Comparison of ENCODE assay signal across 8 cellular contexts in the genomic region with DNA sequence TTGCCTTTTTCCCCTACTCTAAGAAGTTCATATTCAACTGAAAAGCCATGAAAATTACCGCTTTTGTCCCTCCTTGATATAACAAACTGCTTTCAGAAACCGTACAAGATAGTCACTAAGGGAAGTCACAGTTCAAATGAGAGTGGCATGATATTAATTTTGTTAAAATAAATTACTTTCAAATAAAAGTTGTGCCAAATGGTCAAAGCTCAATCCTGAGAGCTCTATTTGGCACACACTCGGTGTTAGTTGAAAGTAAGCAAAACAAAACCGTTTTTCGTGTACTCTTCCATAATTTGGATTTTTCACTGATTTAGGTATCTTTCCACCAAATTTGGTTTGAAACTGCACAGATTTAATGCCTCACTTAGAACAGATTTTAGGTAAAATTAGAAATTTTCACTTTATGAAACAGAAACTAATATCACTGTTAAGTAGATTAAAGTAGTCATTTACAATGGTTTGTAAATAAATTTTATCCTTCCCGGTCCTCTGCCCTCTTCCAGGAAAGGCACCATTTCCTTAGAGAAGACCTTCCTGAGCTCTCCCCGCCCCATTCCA. TPM values are rescaled to one million over a fixed set of nuclear protein-coding genes. Genes with fewer than 3 reads are reported as not detected.
DNase-seq lines count a peak whose midpoint lies in the region; ATAC-seq and TF ChIP-seq lines count a peak whose summit lies in the region.

No MANE protein-coding gene starts in this region.

- H3K9ac ChIP-seq in HUES64 (ENCODE audit: low read depth, low read length) (peak overlapping the region; percentile 95), muscle layer of colon (ENCODE audit: low read length) (peak overlapping the region; percentile 86)

- peak overlapping the region; percentile 69 for H3K4me3 ChIP-seq in AG04449 (ENCODE audit: low read depth, low read length)
- H3K4me3 ChIP-seq in HUES64 (ENCODE audit: low read length), result peak overlapping the region; percentile 90
- peak overlapping the region; percentile 89 for H3K4me3 ChIP-seq in choroid plexus epithelial cell (ENCODE audit: low read depth, low read length)
- peak overlapping the region; percentile 87 to 91 for H3K4me3 ChIP-seq in muscle layer of colon (ENCODE audit: low read depth in 1 of 2, low read length in 2 of 2)

- H3K27ac ChIP-seq in HUES64 (ENCODE audit: low read depth, low read length) (peak overlapping the region; percentile 96), muscle layer of colon (ENCODE audit: low read depth, low read length) (peak overlapping the region; percentile 97)

- whole genome bisulfite sequencing in HUES64, result 22% methylated on average over 6 of the region's 7 CpGs

- no peak for TF ChIP-seq CTCF in AG04449 (IDR thresholded peaks at IDR 0.05; ENCODE audit: insufficient read depth, low read length, missing control alignments)
- TF ChIP-seq CTCF in choroid plexus epithelial cell (conservative IDR thresholded peaks at IDR 0.05; ENCODE audit: low read depth, low read length), result no peak

- DNase-seq in AG04449 (ENCODE audit: low read depth, low spot score) (no peak), choroid plexus epithelial cell (ENCODE audit: low read depth) (no peak), NCI-H1694 treated with DMSO at 0.1 percent for 48 hours (lab: John Stamatoyannopoulos, UW) (no peak), hepatic stellate cell (ENCODE audit: low spot score) (no peak), SHP77 treated with DMSO at 0.1 percent for 48 hours (lab: John Stamatoyannopoulos, UW) (no peak)

- H3K36me3 ChIP-seq in HUES64 (ENCODE audit: insufficient read depth, low read length) (no peaks in the 10 kb centered on the region), muscle layer of colon (ENCODE audit: insufficient read depth, low read length) (no peaks in the 10 kb centered on the region)

- POLR2A ChIA-PET in AG04449 (lab: Yijun Ruan, JAX), result interaction anchor here (0.8 kb wide), 1 partner anchor 16 kb away, joined by 3 read pairs; no protein-coding TSS in a partner anchor

- H3K9me3 ChIP-seq in HUES64 (ENCODE audit: insufficient read depth, low read depth, low read length), result no peaks in the 10 kb centered on the region
- H3K9me3 ChIP-seq in muscle layer of colon (ENCODE audit: low read length), result no peaks in the 10 kb centered on the region

- H3K27me3 ChIP-seq in HUES64 (ENCODE audit: insufficient read depth, low read length) (no peaks in the 10 kb centered on the region), muscle layer of colon (ENCODE audit: control insufficient read depth in 1 of 2, insufficient read depth in 2 of 2, low read length in 2 of 2) (no peaks in the 10 kb centered on the region)

- CTCF ChIA-PET in AG04449 (lab: Yijun Ruan, JAX), result interaction anchor here (0.6 to 5.5 kb wide), 2 partner anchors 16 to 17 kb away, joined by 3 to 35 read pairs; no protein-coding TSS in a partner anchor

- H3K4me1 ChIP-seq in HUES64 (ENCODE audit: insufficient read depth, low read length) (peaks cover 18% of the 10 kb centered on the region), muscle layer of colon (ENCODE audit: insufficient read depth, low read length) (peaks cover 24% of the 10 kb centered on the region)

- ATAC-seq in HG03139 (IDR thresholded peaks at IDR 0.05; ENCODE audit: unreplicated experiment), result no peak

RNA-seq across cellular contexts. Expression of a gene that starts 0.7 kb away (rescaled TPM):
- 16.4 TPM for polyA plus RNA-seq in HUES64 (2013, experiment 1 of 2)
- 18.8 TPM for polyA plus RNA-seq in HUES64 (2013, experiment 2 of 2)
